19 cellular contexts compared by ENCODE assay signal in the genomic region with DNA sequence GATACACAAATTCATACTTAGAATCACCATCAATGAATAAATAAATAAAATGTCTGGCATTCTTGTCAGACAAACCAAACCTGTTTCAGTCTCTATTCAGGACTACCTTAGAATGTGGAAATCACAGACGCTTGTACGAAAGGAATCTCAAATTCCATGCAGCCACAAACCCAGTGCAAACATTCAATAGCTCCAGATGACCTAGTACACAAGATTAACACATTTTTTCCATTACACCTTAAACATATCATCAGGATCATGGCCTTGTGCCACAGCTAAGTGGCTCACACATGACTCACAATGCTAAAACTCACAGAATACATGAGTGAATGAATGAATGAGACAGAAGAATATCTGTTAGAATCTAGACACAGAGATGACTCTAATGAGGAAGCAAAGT.
DNase-seq lines count a peak whose midpoint lies in the region; ATAC-seq and TF ChIP-seq lines count a peak whose summit lies in the region.
"Had no signal": no experiment of that assay in that cellular context is flagged by ENCODE, and none has a peak within 500 bp of the region (broad histone marks: within the 10 kb centered on the region; RNA-seq: fewer than 3 reads in every experiment).

No MANE protein-coding gene starts in this region.

- TF ChIP-seq EP300 in stomach (IDR thresholded peaks at IDR 0.05): no peak

- no peaks in the 10 kb centered on the region for H3K4me1 ChIP-seq in stomach
- H3K4me1 ChIP-seq: parathyroid adenoma, tibial artery had no signal

- H3K27ac ChIP-seq in stomach: no peak overlapping the region
- H3K27ac ChIP-seq: parathyroid adenoma, tibial artery had no signal

- WGBS in stomach, 5 donors: 24 to 42% (median 29%) methylated on average over 2 of the region's 2 CpGs

- no peaks in the 10 kb centered on the region for H3K27me3 ChIP-seq in stomach
- H3K27me3 ChIP-seq: tibial artery had no signal

- TF ChIP-seq CTCF in fibroblast of mammary gland (conservative IDR thresholded peaks at IDR 0.05; ENCODE audit: control insufficient read depth, insufficient read depth, low read depth, low read length) (no peak), retinal pigment epithelial cell (conservative IDR thresholded peaks at IDR 0.05; ENCODE audit: low read depth, low read length) (no peak), stomach (IDR thresholded peaks at IDR 0.05) (no peak)

- intact Hi-C loops in stomach (cut with DNase I; ENCODE audit: low total_unique reads): no loop called here

- no peak for TF ChIP-seq POLR2A in stomach (IDR thresholded peaks at IDR 0.05)

- H3K36me3 ChIP-seq in stomach: no peaks in the 10 kb centered on the region
- H3K36me3 ChIP-seq: tibial artery had no signal

- no peak for ATAC-seq in GM21529 (IDR thresholded peaks at IDR 0.05; ENCODE audit: unreplicated experiment)
- ATAC-seq: activated CD8-positive, alpha-beta memory T cell treated with anti-CD3 and anti-CD28 coated beads, Interleukin-2, amount 10 ng/mL, durations not matched to agents 7 days and 5 days; activated naive CD4-positive, alpha-beta T cell treated with anti-CD3 and anti-CD28 coated beads, Interleukin-2, amount 50 U/mL, for 72 hours; left colon had no signal

- DNase-seq in HT1080 (ENCODE audit: low read depth) (peak; percentile 82), amniotic epithelial cell (ENCODE audit: low read depth) (peak; percentile 1), fibroblast of mammary gland (ENCODE audit: low read depth) (peak; percentile 38), retinal pigment epithelial cell (ENCODE audit: low read depth) (peak; percentile 48), NCI-H187 treated with DMSO at 0.1 percent for 48 hours (lab: John Stamatoyannopoulos, UW) (no peak), stomach (no peak)
- DNase-seq: activated CD4-positive, alpha-beta T cell treated with anti-CD3 and anti-CD28 coated beads, Interleukin-2, amount 10 ng/mL, durations not matched to agents 24 days and 14 days; activated CD8-positive, alpha-beta memory T cell treated with anti-CD3 and anti-CD28 coated beads, Interleukin-2, amount 10 ng/mL, durations not matched to agents 7 days and 5 days; CD4-positive, alpha-beta T cell; erythroblast; left colon; NCI-H1417 treated with DMSO at 0.1 percent for 48 hours; SHP77; stimulated activated naive CD4-positive, alpha-beta T cell; T-helper 1 cell; tibial artery had no signal

- no peaks in the 10 kb centered on the region for H3K9me3 ChIP-seq in stomach
- H3K9me3 ChIP-seq: tibial artery had no signal

- H3K4me3 ChIP-seq in fibroblast of mammary gland (ENCODE audit: control insufficient read depth, low read depth, low read length) (no peak overlapping the region), retinal pigment epithelial cell (ENCODE audit: low read length) (no peak overlapping the region), stomach (no peak overlapping the region)
- H3K4me3 ChIP-seq: tibial artery had no signal

Comparison
In these comparisons a context has a peak if more than half of its experiments do, and no peak if none do; other contexts are left out.
1. DNase-seq: peak in HT1080 (single experiment), amniotic epithelial cell (single experiment), fibroblast of mammary gland (single experiment) and retinal pigment epithelial cell (single experiment); none in NCI-H187 treated with DMSO at 0.1 percent for 48 hours (single experiment) and stomach (single experiment).